ENCODE assay signal across 8 cellular contexts in genomic region chr16:28491970-28492474, GRCh38. TPM values are rescaled to one million over a fixed set of nuclear protein-coding genes. Genes with fewer than 3 reads are reported as not detected.
A peak's percentile ranks its signal among the peaks of the same experiment; 100 is the strongest.
DNase-seq lines count a peak whose midpoint lies in the region; ATAC-seq lines count a peak whose summit lies in the region.

CLN3 (minus strand) TSS chr16:28492074; CDS start chr16:28491759, 315 bp downstream.

- peak within 1 kb of the TSS; percentile 98 for H3K4me3 ChIP-seq in HUES48 (ENCODE audit: low read depth, low read length)
- peak within 1 kb of the TSS; percentile 68 for H3K4me3 ChIP-seq in NT2/D1 (ENCODE audit: insufficient read length, low read depth)
- H3K4me3 ChIP-seq in endocrine pancreas (ENCODE audit: control insufficient read depth, insufficient read depth, low read length) = peak within 1 kb of the TSS; percentile 84
- peak within 1 kb of the TSS; percentile 96 to 100 for H3K4me3 ChIP-seq in mesenchymal stem cell (ENCODE audit: insufficient read depth in 1 of 2, low read depth in 1 of 2, low read length in 2 of 2)

- under 1% methylated on average over 19 of the region's 21 CpGs for WGBS in mesenchymal stem cell

- H3K79me1 ChIP-seq in mesenchymal stem cell (replicated peaks; ENCODE audit: low read length, poor library complexity, severe bottlenecking) = peaks cover 12% of the 10 kb centered on the region

- H2BK120ac ChIP-seq in mesenchymal stem cell (ENCODE audit: low read depth, low read length) = peak within 1 kb of the TSS; percentile 88

- peak within 1 kb of the TSS; percentile 84 for H4K91ac ChIP-seq in mesenchymal stem cell (ENCODE audit: low read length)

- H3K27ac ChIP-seq in HUES48 (ENCODE audit: low read depth, low read length) = peak within 1 kb of the TSS; percentile 96
- H3K27ac ChIP-seq in mesenchymal stem cell (ENCODE audit: low read length, poor library complexity, severe bottlenecking) = peak within 1 kb of the TSS; percentile 98

- peak; percentile 61 for ATAC-seq in GM21367 (IDR thresholded peaks at IDR 0.05; ENCODE audit: unreplicated experiment)
- peak; percentile 76 for ATAC-seq in activated CD8-positive, alpha-beta memory T cell treated with anti-CD3 and anti-CD28 coated beads, Interleukin-2, amount 10 ng/mL, durations not matched to agents 7 days and 5 days

- H3K4me2 ChIP-seq in mesenchymal stem cell (ENCODE audit: low read length, poor library complexity, severe bottlenecking) = peak within 1 kb of the TSS; percentile 92

- H3K27me3 ChIP-seq in HUES48 (ENCODE audit: control insufficient read depth, insufficient read depth, low read length) (no peaks in the 10 kb centered on the region), NT2/D1 (ENCODE audit: insufficient read depth, insufficient read length) (no peaks in the 10 kb centered on the region), endocrine pancreas (ENCODE audit: control insufficient read depth, insufficient read depth, low read length) (no peaks in the 10 kb centered on the region), mesenchymal stem cell (ENCODE audit: control insufficient read depth in 1 of 2, insufficient read depth in 1 of 2, low read length in 2 of 2) (peaks cover 0 to 3% of the 10 kb centered on the region in 2 experiments)

- peak within 1 kb of the TSS in 1 of 2 experiments; percentile 89 for H3K14ac ChIP-seq in mesenchymal stem cell (ENCODE audit: low read length in 2 of 2)

- no peaks in the 10 kb centered on the region for H3K9me3 ChIP-seq in HUES48 (ENCODE audit: control insufficient read depth, insufficient read depth, low read length)
- H3K9me3 ChIP-seq in NT2/D1 (ENCODE audit: insufficient read depth, low read length) = no peaks in the 10 kb centered on the region
- no peaks in the 10 kb centered on the region for H3K9me3 ChIP-seq in endocrine pancreas (ENCODE audit: control insufficient read depth, low read length)
- H3K9me3 ChIP-seq in mesenchymal stem cell (ENCODE audit: control insufficient read depth, low read length) = no peaks in the 10 kb centered on the region

- CTCF ChIA-PET in activated CD8-positive, alpha-beta memory T cell treated with anti-CD3 and anti-CD28 coated beads, Interleukin-2, amount 10 ng/mL, durations not matched to agents 7 days and 5 days (lab: Charles Lee) = interaction anchor here (0.6 to 1.5 kb wide), 4 partner anchors 8 to 359 kb away, joined by 3 read pairs; no protein-coding TSS in a partner anchor

- H4K8ac ChIP-seq in mesenchymal stem cell (ENCODE audit: low read length) = peak within 1 kb of the TSS; percentile 86

- H3K9ac ChIP-seq in HUES48 (ENCODE audit: low read depth, low read length) (peak within 1 kb of the TSS; percentile 99), NT2/D1 (ENCODE audit: insufficient read length, low read depth) (peak within 1 kb of the TSS; percentile 80), endocrine pancreas (ENCODE audit: control insufficient read depth, insufficient read depth, low read length) (peak within 1 kb of the TSS; percentile 88), mesenchymal stem cell (ENCODE audit: low read length) (peak within 1 kb of the TSS; percentile 95)

- peak within 1 kb of the TSS; percentile 100 for H3K27ac Mint-ChIP-seq in activated CD8-positive, alpha-beta memory T cell treated with anti-CD3 and anti-CD28 coated beads, Interleukin-2, amount 10 ng/mL, durations not matched to agents 7 days and 5 days

- H2AFZ ChIP-seq in mesenchymal stem cell (ENCODE audit: low read depth, low read length) = peak within 1 kb of the TSS; percentile 99

- peak within 1 kb of the TSS; percentile 79 for H2BK15ac ChIP-seq in mesenchymal stem cell (ENCODE audit: low read depth, poor library complexity, severe bottlenecking)

- H3K4me3 Mint-ChIP-seq in activated CD8-positive, alpha-beta memory T cell treated with anti-CD3 and anti-CD28 coated beads, Interleukin-2, amount 10 ng/mL, durations not matched to agents 7 days and 5 days = peak within 1 kb of the TSS; percentile 95

- H3K4ac ChIP-seq in mesenchymal stem cell (ENCODE audit: low read depth in 1 of 2, low read length in 2 of 2) = peak within 1 kb of the TSS; percentile 75 to 86

- H3K4me1 Mint-ChIP-seq in activated CD8-positive, alpha-beta memory T cell treated with anti-CD3 and anti-CD28 coated beads, Interleukin-2, amount 10 ng/mL, durations not matched to agents 7 days and 5 days = peaks cover 68% of the 10 kb centered on the region

- peaks cover 8% of the 10 kb centered on the region; the same call in 1 of the 2 replicates for H3K36me3 ChIP-seq in HUES48 (ENCODE audit: control insufficient read depth, insufficient read depth, low read length)
- H3K36me3 ChIP-seq in NT2/D1 (ENCODE audit: insufficient read depth, insufficient read length, low read length) = peaks cover 18% of the 10 kb centered on the region
- no peaks in the 10 kb centered on the region for H3K36me3 ChIP-seq in endocrine pancreas (ENCODE audit: control insufficient read depth, insufficient read depth, low read length)
- H3K36me3 ChIP-seq in mesenchymal stem cell (ENCODE audit: control insufficient read depth in 1 of 2, insufficient read depth in 2 of 2, low read depth in 1 of 2, low read length in 2 of 2) = peaks cover 16 to 21% of the 10 kb centered on the region in 2 experiments

- H2BK5ac ChIP-seq in mesenchymal stem cell (ENCODE audit: low read depth, low read length, poor library complexity, severe bottlenecking) = peak within 1 kb of the TSS; percentile 99

- H3K4me1 ChIP-seq in HUES48 (ENCODE audit: control insufficient read depth, insufficient read depth, low read length) = no peaks in the 10 kb centered on the region
- no peaks in the 10 kb centered on the region for H3K4me1 ChIP-seq in NT2/D1 (ENCODE audit: insufficient read depth, insufficient read length)
- H3K4me1 ChIP-seq in endocrine pancreas (ENCODE audit: control insufficient read depth, insufficient read depth, low read length) = no peaks in the 10 kb centered on the region
- no peaks in the 10 kb centered on the region for H3K4me1 ChIP-seq in mesenchymal stem cell (ENCODE audit: control insufficient read depth, insufficient read depth, low read depth, low read length)

- H2BK12ac ChIP-seq in mesenchymal stem cell (ENCODE audit: low read length in 2 of 2) = peak within 1 kb of the TSS in 1 of 2 experiments; percentile 74

- H3K23ac ChIP-seq in mesenchymal stem cell (ENCODE audit: low read length in 2 of 2) = peak within 1 kb of the TSS in 1 of 2 experiments; percentile 95

- no peak within 1 kb of the TSS for H2AK5ac ChIP-seq in mesenchymal stem cell (ENCODE audit: low read length, severe bottlenecking)

- H3K36me3 Mint-ChIP-seq in activated CD8-positive, alpha-beta memory T cell treated with anti-CD3 and anti-CD28 coated beads, Interleukin-2, amount 10 ng/mL, durations not matched to agents 7 days and 5 days = peaks cover 29% of the 10 kb centered on the region

- H3K27me3 Mint-ChIP-seq in activated CD8-positive, alpha-beta memory T cell treated with anti-CD3 and anti-CD28 coated beads, Interleukin-2, amount 10 ng/mL, durations not matched to agents 7 days and 5 days = no peaks in the 10 kb centered on the region

- DNase-seq in COLO829 (ENCODE audit: low spot score) (peak; percentile 96), NT2/D1 (ENCODE audit: low read depth, low spot score) (peak; percentile 89), mesenchymal stem cell (peak; percentile 96)
- peak; percentile 96 for DNase-seq in activated CD8-positive, alpha-beta memory T cell treated with anti-CD3 and anti-CD28 coated beads, Interleukin-2, amount 10 ng/mL, durations not matched to agents 7 days and 5 days
- peak; percentile 76 for DNase-seq in stimulated activated CD8-positive, alpha-beta memory T cell treated with anti-CD3 and anti-CD28 coated beads, Interleukin-12 subunit alpha, Interleukin-12 subunit beta, amount 100 ng/mL, for 24 hours (ENCODE audit: extremely low read depth)

- no peaks in the 10 kb centered on the region for H3K9me3 Mint-ChIP-seq in activated CD8-positive, alpha-beta memory T cell treated with anti-CD3 and anti-CD28 coated beads, Interleukin-2, amount 10 ng/mL, durations not matched to agents 7 days and 5 days (ENCODE audit: low read depth)

- peak within 1 kb of the TSS; percentile 86 to 96 for H3K18ac ChIP-seq in mesenchymal stem cell (ENCODE audit: low read depth in 1 of 2, low read length in 2 of 2)

RNA-seq across cellular contexts. Expression of gene CLN3, which starts in this region (rescaled TPM):
- 10 to 100 TPM; 46.1 to 54.6 TPM for total RNA-seq in activated CD8-positive, alpha-beta memory T cell treated with anti-CD3 and anti-CD28 coated beads, Interleukin-2, amount 10 ng/mL, durations not matched to agents 7 days and 5 days
- polyA plus RNA-seq in mesenchymal stem cell (2013, experiment 1 of 2) = 37.1 TPM
- 37.0 TPM for polyA plus RNA-seq in mesenchymal stem cell (2013, experiment 2 of 2)

Comparison
In these comparisons a context has a peak if more than half of its experiments do, and no peak if none do; other contexts are left out.
1. Peak in every context shown above with its lines: DNase-seq, ATAC-seq, H3K4me3 ChIP-seq and H3K27ac ChIP-seq.